In genomic region chr2:223957092-223957851, GRCh38 we compare ENCODE assay signal across 8 cellular contexts.
A peak's percentile ranks its signal among the peaks of the same experiment; 100 is the strongest.
DNase-seq lines count a peak whose midpoint lies in the region; ATAC-seq, FAIRE-seq and TF ChIP-seq lines count a peak whose summit lies in the region.

TSS of gene MRPL44 (plus strand) at chr2:223957463. CDS start at chr2:223957473, 10 bp downstream.

- H3K4me3 ChIP-seq in AG09309 (ENCODE audit: control insufficient read depth, low read depth, low read length), result peak within 1 kb of the TSS; percentile 78

- peak; percentile 81 for FAIRE-seq in islet of Langerhans (lab: Jason Lieb, UNC)

- no peak for TF ChIP-seq CTCF in AG09309 (IDR thresholded peaks at IDR 0.05; ENCODE audit: control insufficient read depth, insufficient read depth, low read depth, low read length, missing control alignments)

- peak; percentile 82 for ATAC-seq in GM19025 (IDR thresholded peaks at IDR 0.05; ENCODE audit: low read depth, unreplicated experiment)
- peak; percentile 89 for ATAC-seq in HG03342 (IDR thresholded peaks at IDR 0.05; ENCODE audit: unreplicated experiment)
- peak; percentile 98 to 99 for ATAC-seq in activated CD4-positive, CD25-positive, alpha-beta regulatory T cell treated with anti-CD3 and anti-CD28 coated beads, Interleukin-2, amount 50 U/mL, for 24 hours

- DNase-seq in AG09309 (ENCODE audit: low read depth) (peak; percentile 73), NCI-H446 treated with DMSO at 0.1 percent for 48 hours (lab: John Stamatoyannopoulos, UW) (peak; percentile 77), cerebellar cortex (ENCODE audit: low spot score) (peak; percentile 95)
- DNase-seq in stimulated activated CD4-positive, alpha-beta T cell treated with anti-CD3 and anti-CD28 coated beads, Interleukin-12 subunit alpha, Interleukin-12 subunit beta, amount 100 ng/mL, for 48 hours (ENCODE audit: low read depth in 2 of 3, low spot score in 1 of 3), result peak; percentile 93 to 98 (median 96)

Comparison
In these comparisons a context has a peak if more than half of its experiments do, and no peak if none do; other contexts are left out.
1. Peak in every context shown above with its lines: DNase-seq, ATAC-seq and H3K4me3 ChIP-seq.